8 cellular contexts compared by ENCODE assay signal in the genomic region with DNA sequence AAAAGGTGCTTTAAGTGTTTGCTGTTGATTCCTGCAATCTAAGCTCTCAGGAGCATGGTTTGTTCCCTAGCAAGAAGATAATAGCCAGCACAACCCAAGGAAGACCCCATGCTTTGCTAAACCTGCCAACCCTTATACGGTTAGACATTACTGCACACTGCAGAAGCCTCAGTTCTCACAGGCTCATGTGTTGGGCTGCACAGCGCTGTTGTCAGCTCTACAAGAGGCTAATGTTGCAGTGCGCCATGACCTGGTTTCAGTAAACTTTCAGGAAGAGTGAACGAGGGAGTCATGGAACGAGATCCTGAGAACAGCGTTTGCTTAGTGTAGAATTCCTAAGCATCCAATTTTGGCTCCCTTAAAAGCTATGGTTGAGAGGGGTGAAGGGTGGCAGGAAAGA.
A peak's percentile ranks its signal among the peaks of the same experiment; 100 is the strongest.
DNase-seq lines count a peak whose midpoint lies in the region; ATAC-seq and TF ChIP-seq lines count a peak whose summit lies in the region.

No MANE protein-coding gene starts in this region.

- no peak for TF ChIP-seq CTCF in WI38 (IDR thresholded peaks at IDR 0.05; ENCODE audit: low read depth, low read length)

- peak overlapping the region; percentile 58 for H3K4me3 ChIP-seq in WI38 (ENCODE audit: low read depth, low read length)

- H3K27ac ChIP-seq in layer of hippocampus (ENCODE audit: low read depth, low read length) = peak overlapping the region; percentile 27

- DNase-seq in A172 (ENCODE audit: low spot score) (peak; percentile 30), NCI-H1105 treated with DMSO at 0.1 percent for 48 hours (lab: John Stamatoyannopoulos, UW) (no peak), ecto neural progenitor cell (ENCODE audit: low spot score) (no peak), NCI-H2196 (lab: John Stamatoyannopoulos, UW; ENCODE audit: unreplicated experiment) (no peak), NCI-H446 (lab: John Stamatoyannopoulos, UW) (no peak)

- no peaks in the 10 kb centered on the region for H3K27me3 ChIP-seq in layer of hippocampus (ENCODE audit: control insufficient read depth, insufficient read depth, low read length)

- peak; percentile 0 for ATAC-seq in GM21723 (IDR thresholded peaks at IDR 0.05; ENCODE audit: unreplicated experiment)
